ENCODE assay signal across 26 cellular contexts in the genomic region with DNA sequence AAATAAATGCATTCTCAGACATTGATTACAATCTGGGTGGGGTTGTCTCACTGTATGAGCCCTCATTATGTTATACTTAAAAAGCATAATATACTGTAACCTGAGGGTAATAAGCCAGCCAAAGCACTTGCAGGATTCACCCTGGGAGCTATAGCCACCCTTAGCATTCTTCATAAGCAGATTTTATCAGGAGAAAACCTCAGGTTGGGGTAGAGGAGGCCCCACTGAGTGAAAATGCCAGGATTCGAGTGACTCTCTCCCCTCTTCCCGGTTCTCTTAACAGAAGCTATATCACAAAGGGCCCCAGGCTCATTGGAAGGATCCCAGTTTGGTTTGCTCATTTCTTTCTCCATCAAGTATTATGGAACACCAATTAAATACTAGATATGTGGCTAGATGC. TPM values are rescaled to one million over a fixed set of nuclear protein-coding genes. Genes with fewer than 3 reads are reported as not detected.
"Had no signal": no experiment of that assay in that cellular context is flagged by ENCODE, and none has a peak within 500 bp of the region (broad histone marks: within the 10 kb centered on the region; RNA-seq: fewer than 3 reads in every experiment).

No MANE protein-coding gene starts in this region.

- H3K27ac Mint-ChIP-seq: dendritic cell treated with granulocyte-macrophage colony-stimulating factor and Interleukin-4, amounts not matched to agents 40 ng/mL and 50 ng/mL, for 4 days; effector memory CD8-positive, alpha-beta T cell; endodermal cell had no signal

- H3K4me1 Mint-ChIP-seq: endodermal cell had no signal

- H3K27me3 ChIP-seq: colonic mucosa, dorsolateral prefrontal cortex, esophagus muscularis mucosa, esophagus squamous epithelium, gastrocnemius medialis, heart left ventricle, heart right ventricle had no signal

- DNase-seq: colonic mucosa; cortex of kidney; dermis blood vessel endothelial cell; dorsolateral prefrontal cortex; effector CD4-positive, alpha-beta T cell; effector CD8-positive, alpha-beta T cell; effector memory CD4-positive, alpha-beta T cell; effector memory CD8-positive, alpha-beta T cell; endodermal cell; erythroblast; esophagus squamous epithelium; foreskin fibroblast; foreskin keratinocyte; foreskin melanocyte; gastrocnemius medialis; glutamatergic neuron; head of caudate nucleus; heart left ventricle; heart right ventricle had no signal

- H3K9me3 Mint-ChIP-seq: endodermal cell had no signal

- H3K4me3 Mint-ChIP-seq: dendritic cell treated with granulocyte-macrophage colony-stimulating factor and Interleukin-4, amounts not matched to agents 40 ng/mL and 50 ng/mL, for 4 days; effector memory CD8-positive, alpha-beta T cell; endodermal cell had no signal

- H3K36me3 ChIP-seq: colonic mucosa, esophagus muscularis mucosa, esophagus squamous epithelium, gastrocnemius medialis, gastroesophageal sphincter, heart left ventricle, heart right ventricle had no signal

- H3K27ac ChIP-seq: colonic mucosa, coronary artery, dorsolateral prefrontal cortex, epithelial cell of prostate, esophagus muscularis mucosa, esophagus squamous epithelium, foreskin keratinocyte, gastrocnemius medialis, gastroesophageal sphincter, heart left ventricle, heart right ventricle had no signal

- H3K4me1 ChIP-seq: colonic mucosa, esophagus muscularis mucosa, esophagus squamous epithelium, foreskin keratinocyte, gastrocnemius medialis, gastroesophageal sphincter, heart left ventricle, heart right ventricle had no signal

- H3K9me3 ChIP-seq: colonic mucosa, gastrocnemius medialis had no signal

- H3K4me3 ChIP-seq: colonic mucosa, coronary artery, dorsolateral prefrontal cortex, esophagus muscularis mucosa, esophagus squamous epithelium, gastrocnemius medialis, gastroesophageal sphincter, heart left ventricle, heart right ventricle had no signal

RNA-seq across cellular contexts. Expression of gene KCNK12, which starts 10.4 kb away (rescaled TPM):
- polyA plus RNA-seq: endothelial cell of umbilical vein, fibroblast of lung, foreskin keratinocyte had no signal
